ENCODE assay signal across 7 cellular contexts in the genomic region with DNA sequence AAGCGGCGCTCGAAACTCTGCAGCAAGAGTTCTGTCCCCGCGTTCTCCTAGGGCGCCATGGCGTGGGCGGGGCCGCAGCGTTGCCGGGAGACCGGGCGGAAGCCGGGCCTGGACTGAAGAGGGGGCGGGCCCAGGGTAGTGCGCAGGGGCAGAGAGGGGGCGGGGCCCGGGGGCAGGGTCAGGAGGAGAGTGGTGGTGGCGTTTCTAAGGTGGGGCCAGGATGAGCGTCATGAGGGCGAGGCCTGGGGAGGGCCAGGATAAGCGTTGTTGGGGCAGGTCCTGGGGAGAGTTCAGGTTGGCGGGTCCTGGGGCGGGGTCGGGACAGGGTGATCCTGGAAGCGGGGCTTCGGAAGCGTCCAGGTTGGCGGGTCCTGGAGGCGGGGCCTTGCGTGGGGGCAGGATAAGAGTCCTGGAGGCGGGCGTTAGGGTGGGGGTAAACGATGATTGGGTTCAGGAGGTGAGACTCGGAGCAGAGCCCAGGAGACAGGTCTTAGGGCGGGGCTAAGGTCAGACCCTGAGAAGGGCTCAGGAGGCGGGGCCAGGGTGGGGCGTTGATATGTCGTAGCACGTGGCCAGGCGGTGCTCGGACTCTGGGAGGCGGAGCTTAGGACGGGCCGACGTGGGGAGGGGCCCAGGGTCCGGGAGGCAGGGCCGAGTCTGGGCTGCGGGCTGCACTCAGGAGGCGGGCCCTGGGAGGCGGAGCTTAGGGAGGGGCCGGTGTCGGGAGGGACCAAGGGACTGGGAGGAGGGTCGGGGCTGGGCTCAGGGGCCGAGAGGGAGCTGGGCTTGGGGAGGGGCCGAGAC.
A peak's percentile ranks its signal among the peaks of the same experiment; 100 is the strongest.
DNase-seq lines count a peak whose midpoint lies in the region; ATAC-seq and TF ChIP-seq lines count a peak whose summit lies in the region.
"Not testable (repeated sequence)": the region's sequence is repeated elsewhere in the genome, so short reads cannot be mapped to it uniquely, and the experiment has no call there.

No MANE protein-coding gene starts in this region.

- peak overlapping the region; percentile 94 for H3K27ac ChIP-seq in hepatocyte

- not testable (repeated sequence) for H3K27me3 ChIP-seq in hepatocyte

- not testable (repeated sequence) for TF ChIP-seq POLR2A in GM18505 (IDR thresholded peaks at IDR 0.05; ENCODE audit: borderline replicate concordance, extremely low read depth, insufficient read depth, insufficient read length)

- whole genome bisulfite sequencing in hepatocyte (ENCODE audit: low lambda C conversion rate, missing lambda C conversion rate): under 1% methylated on average over 25 of the region's 56 CpGs

- not testable (repeated sequence) for H3K4me1 ChIP-seq in hepatocyte (ENCODE audit: insufficient read depth)

- DNase-seq in NCI-H1930 (lab: John Stamatoyannopoulos, UW) (peak; percentile 99 to 100), T-helper 9 cell (peak; percentile 99), astrocyte of the hippocampus (ENCODE audit: low read depth, low spot score) (peak; percentile 99), hepatocyte (ENCODE audit: low spot score) (peak; percentile 99), retina (peak; percentile 94)

- H3K36me3 ChIP-seq in hepatocyte (replicated peaks; ENCODE audit: insufficient read depth, low read depth): not testable (repeated sequence)

- H3K4me2 ChIP-seq in hepatocyte: peak overlapping the region; percentile 91

- peak; percentile 98 for ATAC-seq in GM18505 (IDR thresholded peaks at IDR 0.05; ENCODE audit: unreplicated experiment)
- peak; percentile 94 for ATAC-seq in HG02973 (IDR thresholded peaks at IDR 0.05; ENCODE audit: unreplicated experiment)

- not testable (repeated sequence) for H4K20me1 ChIP-seq in hepatocyte (ENCODE audit: insufficient read depth, poor library complexity, severe bottlenecking)

- not testable (repeated sequence) for TF ChIP-seq CTCF in hepatocyte (IDR thresholded peaks at IDR 0.05; ENCODE audit: poor library complexity)

- peak overlapping the region; percentile 28 for H3K4me3 ChIP-seq in hepatocyte

- not testable (repeated sequence) for H3K79me2 ChIP-seq in hepatocyte

- H2AFZ ChIP-seq in hepatocyte: peak overlapping the region; percentile 61

- H3K9me2 ChIP-seq in hepatocyte (replicated peaks; ENCODE audit: insufficient read depth): not testable (repeated sequence)

- not testable (repeated sequence) for H3K9me3 ChIP-seq in hepatocyte (ENCODE audit: low read depth)

Comparison
In these comparisons a context has a peak if more than half of its experiments do, and no peak if none do; other contexts are left out.
1. Peak in every context shown above with its lines: DNase-seq, ATAC-seq, H3K4me3 ChIP-seq and H3K27ac ChIP-seq.